In genomic region chr22:19349778-19350475, GRCh38 we compare ENCODE assay signal across 20 cellular contexts. TPM values are rescaled to one million over a fixed set of nuclear protein-coding genes. Genes with fewer than 3 reads are reported as not detected.
A peak's percentile ranks its signal among the peaks of the same experiment; 100 is the strongest.
DNase-seq lines count a peak whose midpoint lies in the region; ATAC-seq, FAIRE-seq and TF ChIP-seq lines count a peak whose summit lies in the region.
"Had no signal": no experiment of that assay in that cellular context is flagged by ENCODE, and none has a peak within 500 bp of the region (broad histone marks: within the 10 kb centered on the region; RNA-seq: fewer than 3 reads in every experiment).

No MANE protein-coding gene starts in this region.

- H3K4me3 ChIP-seq in bronchial epithelial cell (ENCODE audit: low read depth, low read length) = no peak overlapping the region
- H3K4me3 ChIP-seq in naive thymus-derived CD4-positive, alpha-beta T cell (ENCODE audit: low read length) = no peak overlapping the region

- H3K4me1 Mint-ChIP-seq in natural killer cell (peaks cover 3 to 8% of the 10 kb centered on the region in 2 donors), neural crest cell (no peaks in the 10 kb centered on the region), WTC11 (no peaks in the 10 kb centered on the region)
- H3K4me1 Mint-ChIP-seq in natural killer cell treated with Interleukin-12 subunit alpha and Interleukin-12 subunit beta and Interleukin-15 and Interleukin-18, amount 100 ng/mL, for 72 hours (ENCODE audit: low read depth in 2 of 2) = peaks cover 0 to 6% of the 10 kb centered on the region in 2 donors
- H3K4me1 Mint-ChIP-seq in naive thymus-derived CD4-positive, alpha-beta T cell = peaks cover 0 to 7% (median 0%) of the 10 kb centered on the region in 7 donors
- H3K4me1 Mint-ChIP-seq: CD14-positive monocyte had no signal

- no peak for ATAC-seq in natural killer cell
- ATAC-seq in natural killer cell treated with Interleukin-12 subunit alpha and Interleukin-12 subunit beta and Interleukin-15 and Interleukin-18, amount 100 ng/mL, for 72 hours = no peak
- ATAC-seq in GM21576 (IDR thresholded peaks at IDR 0.05; ENCODE audit: unreplicated experiment) = no peak
- no peak for ATAC-seq in naive thymus-derived CD4-positive, alpha-beta T cell
- no peak for ATAC-seq in WTC11
- ATAC-seq: SK-N-SH treated with all-trans-retinoic acid at 6 μM for 48 hours had no signal

- intact Hi-C loops in natural killer cell (cut with micrococcal nuclease) = no loop called here
- intact Hi-C loops in naive thymus-derived CD4-positive, alpha-beta T cell (cut with micrococcal nuclease) = no loop called here

- H3K4me3 Mint-ChIP-seq in natural killer cell (no peak overlapping the region), neural crest cell (no peak overlapping the region), WTC11 (no peak overlapping the region)
- no peak overlapping the region for H3K4me3 Mint-ChIP-seq in natural killer cell treated with Interleukin-12 subunit alpha and Interleukin-12 subunit beta and Interleukin-15 and Interleukin-18, amount 100 ng/mL, for 72 hours
- no peak overlapping the region for H3K4me3 Mint-ChIP-seq in naive thymus-derived CD4-positive, alpha-beta T cell
- H3K4me3 Mint-ChIP-seq: CD14-positive monocyte, HFFc6 had no signal

- H3K9me3 Mint-ChIP-seq in natural killer cell (no peaks in the 10 kb centered on the region), neural crest cell (peaks cover 4% of the 10 kb centered on the region), WTC11 (peaks cover 18% of the 10 kb centered on the region)
- no peaks in the 10 kb centered on the region for H3K9me3 Mint-ChIP-seq in natural killer cell treated with Interleukin-12 subunit alpha and Interleukin-12 subunit beta and Interleukin-15 and Interleukin-18, amount 100 ng/mL, for 72 hours
- peaks cover 0 to 1% (median 0%) of the 10 kb centered on the region in 11 donors for H3K9me3 Mint-ChIP-seq in naive thymus-derived CD4-positive, alpha-beta T cell
- H3K9me3 Mint-ChIP-seq: CD14-positive monocyte, HFFc6 had no signal

- H3K27ac Mint-ChIP-seq in natural killer cell = peak overlapping the region; percentile 8 to 57
- H3K27ac Mint-ChIP-seq in natural killer cell treated with Interleukin-12 subunit alpha and Interleukin-12 subunit beta and Interleukin-15 and Interleukin-18, amount 100 ng/mL, for 72 hours = peak overlapping the region in 1 of 2 donors; percentile 12
- H3K27ac Mint-ChIP-seq in neural crest cell (ENCODE audit: unreplicated experiment) = peak overlapping the region; percentile 13
- H3K27ac Mint-ChIP-seq in naive thymus-derived CD4-positive, alpha-beta T cell = peak overlapping the region in 1 of 9 donors; percentile 17
- no peak overlapping the region for H3K27ac Mint-ChIP-seq in WTC11
- H3K27ac Mint-ChIP-seq: HFFc6 had no signal

- H3K4me1 ChIP-seq in naive thymus-derived CD4-positive, alpha-beta T cell (ENCODE audit: control insufficient read depth in 2 of 2, insufficient read depth in 2 of 2, low read length in 2 of 2) = no peaks in the 10 kb centered on the region

- CTCF ChIA-PET in naive thymus-derived CD4-positive, alpha-beta T cell (lab: Charles Lee) = no interaction called here
- CTCF ChIA-PET in WTC11 (lab: Charles Lee) = no interaction called here

- H3K27me3 Mint-ChIP-seq in natural killer cell (ENCODE audit: low read depth in 2 of 2) (no peaks in the 10 kb centered on the region), neural crest cell (ENCODE audit: low read depth) (no peaks in the 10 kb centered on the region), WTC11 (ENCODE audit: low read depth) (no peaks in the 10 kb centered on the region)
- no peaks in the 10 kb centered on the region for H3K27me3 Mint-ChIP-seq in natural killer cell treated with Interleukin-12 subunit alpha and Interleukin-12 subunit beta and Interleukin-15 and Interleukin-18, amount 100 ng/mL, for 72 hours
- no peaks in the 10 kb centered on the region for H3K27me3 Mint-ChIP-seq in naive thymus-derived CD4-positive, alpha-beta T cell

- no peak for TF ChIP-seq CTCF in natural killer cell (IDR thresholded peaks at IDR 0.05)
- no peak for TF ChIP-seq CTCF in bronchial epithelial cell (IDR thresholded peaks at IDR 0.05; ENCODE audit: insufficient read depth, low read length, severe bottlenecking)
- no peak for TF ChIP-seq CTCF in neural crest cell (conservative IDR thresholded peaks at IDR 0.05)
- no peak for TF ChIP-seq CTCF in WTC11 (IDR thresholded peaks at IDR 0.05)

- POLR2A ChIA-PET in naive thymus-derived CD4-positive, alpha-beta T cell (lab: Charles Lee) = interaction anchor here (0.8 kb wide), 1 partner anchor 204 kb away, joined by 3 read pairs; no protein-coding TSS in a partner anchor
- POLR2A ChIA-PET in WTC11 (lab: Charles Lee) = no interaction called here

- no peak overlapping the region for H3K27ac ChIP-seq in naive thymus-derived CD4-positive, alpha-beta T cell (ENCODE audit: low read depth, low read length)

- H3K36me3 ChIP-seq in bronchial epithelial cell (ENCODE audit: control insufficient read depth, insufficient read depth, low read length) = peaks cover 31% of the 10 kb centered on the region
- H3K36me3 ChIP-seq in naive thymus-derived CD4-positive, alpha-beta T cell (ENCODE audit: control insufficient read depth in 2 of 3, insufficient read depth in 3 of 3, low read length in 3 of 3) = peaks cover 6 to 84% (median 12%) of the 10 kb centered on the region in 3 experiments

- no peaks in the 10 kb centered on the region for H3K9me3 ChIP-seq in naive thymus-derived CD4-positive, alpha-beta T cell (ENCODE audit: control insufficient read depth in 2 of 3, low read length in 3 of 3)

- DNase-seq in natural killer cell = no peak
- DNase-seq in natural killer cell treated with Interleukin-12 subunit alpha and Interleukin-12 subunit beta and Interleukin-15 and Interleukin-18, amount 100 ng/mL, for 72 hours (ENCODE audit: low spot score) = no peak
- DNase-seq in bronchial epithelial cell (ENCODE audit: low read depth) = no peak
- no peak for DNase-seq in neural crest cell (ENCODE audit: low read depth, low spot score)
- no peak for DNase-seq in naive thymus-derived CD4-positive, alpha-beta T cell
- no peak for DNase-seq in WTC11 (ENCODE audit: low spot score)
- DNase-seq: DMS79, HFFc6, MM.1S, NCI-H1048, NCI-H1417 treated with DMSO at 0.1 percent for 48 hours, NCI-H187, NCI-H2227 treated with DMSO at 0.1 percent for 48 hours, NCI-H510A, NCI-H748 treated with DMSO at 0.1 percent for 48 hours had no signal

- no peaks in the 10 kb centered on the region for H3K27me3 ChIP-seq in bronchial epithelial cell (ENCODE audit: control insufficient read depth, insufficient read depth, low read length)
- no peaks in the 10 kb centered on the region for H3K27me3 ChIP-seq in naive thymus-derived CD4-positive, alpha-beta T cell (ENCODE audit: control insufficient read depth in 2 of 2, insufficient read depth in 2 of 2, low read length in 2 of 2)

- peaks cover 19% of the 10 kb centered on the region for H3K36me3 Mint-ChIP-seq in natural killer cell
- H3K36me3 Mint-ChIP-seq in natural killer cell treated with Interleukin-12 subunit alpha and Interleukin-12 subunit beta and Interleukin-15 and Interleukin-18, amount 100 ng/mL, for 72 hours = peaks cover 21% of the 10 kb centered on the region
- H3K36me3 Mint-ChIP-seq in neural crest cell (ENCODE audit: low read depth) = peaks cover 50% of the 10 kb centered on the region
- peaks cover 22 to 65% (median 37%) of the 10 kb centered on the region in 5 donors for H3K36me3 Mint-ChIP-seq in naive thymus-derived CD4-positive, alpha-beta T cell
- H3K36me3 Mint-ChIP-seq in WTC11 = peaks cover 70% of the 10 kb centered on the region

- peak; percentile 58 for FAIRE-seq in bronchial epithelial cell (lab: Jason Lieb, UNC)
- FAIRE-seq: A204.1, H54 had no signal

TF ChIP-seq in WTC11, 78 proteins besides CTCF, POLR2A, EP300 and RAD21:
- TF ChIP-seq NR1H2 (CRISPR knock-in tag; IDR thresholded peaks at IDR 0.05) = no peak

RNA-seq across cellular contexts. Expression of gene CLTCL1, which starts 58.4 kb away (rescaled TPM):
- 1 to 10 TPM in 2 of 3 donors, under 1 TPM in 1; 0.86 to 1.2 (median 1.2) TPM for total RNA-seq in natural killer cell
- total RNA-seq in natural killer cell treated with Interleukin-12 subunit alpha and Interleukin-12 subunit beta and Interleukin-15 and Interleukin-18, amount 100 ng/mL, for 72 hours = 1 to 10 TPM in 1 of 2 donors, under 1 TPM in 1; 0.50 to 1.5 TPM
- 13.7 and 20.2 TPM in 2 replicates for total RNA-seq in bronchial epithelial cell
- 7.2 and 7.7 TPM in 2 replicates for total RNA-seq in neural crest cell
- 1 to 10 TPM in 3 of 5 experiments, under 1 TPM in 2; 0.22 to 3.1 (median 1.4) TPM for total RNA-seq in naive thymus-derived CD4-positive, alpha-beta T cell
- polyA plus RNA-seq in naive thymus-derived CD4-positive, alpha-beta T cell = 1 to 10 TPM in 1 of 2 donors, under 1 TPM in 1; 0.95 to 1.2 TPM
- 15.5 to 19.3 TPM (median 16.9 TPM) in 3 replicates for total RNA-seq in WTC11 (2021)
